In genomic region chr1:194289569-194290266, GRCh38 we compare ENCODE assay signal across 1 cellular context.
TF ChIP-seq lines count a peak whose summit lies in the region.

No MANE protein-coding gene starts in this region.

TF ChIP-seq in WTC11, 78 proteins besides CTCF, POLR2A, EP300 and RAD21 (continued from another document):
- TF ChIP-seq IRF2 (CRISPR knock-in tag; IDR thresholded peaks at IDR 0.05; ENCODE audit: borderline replicate concordance, low read depth): no peak
- no peak for TF ChIP-seq ZNF281 (CRISPR knock-in tag; IDR thresholded peaks at IDR 0.05)
- no peak for TF ChIP-seq NR2C2 (CRISPR knock-in tag; IDR thresholded peaks at IDR 0.05)
- TF ChIP-seq ZNF121 (CRISPR knock-in tag; IDR thresholded peaks at IDR 0.05): no peak
- TF ChIP-seq E2F4 (CRISPR knock-in tag; IDR thresholded peaks at IDR 0.05; ENCODE audit: borderline replicate concordance, low read depth): no peak
- TF ChIP-seq PRRX2 (CRISPR knock-in tag; IDR thresholded peaks at IDR 0.05): no peak
